18 cellular contexts compared by ENCODE assay signal in genomic region chr20:61271273-61272221, GRCh38. TPM values are rescaled to one million over a fixed set of nuclear protein-coding genes. Genes with fewer than 3 reads are reported as not detected.
DNase-seq lines count a peak whose midpoint lies in the region; ATAC-seq and TF ChIP-seq lines count a peak whose summit lies in the region.
"Had no signal": no experiment of that assay in that cellular context is flagged by ENCODE, and none has a peak within 500 bp of the region (broad histone marks: within the 10 kb centered on the region; RNA-seq: fewer than 3 reads in every experiment).

No MANE protein-coding gene starts in this region.

- H3K4me2 ChIP-seq in PC-3 (ENCODE audit: low read length): no peak overlapping the region
- H3K4me2 ChIP-seq in GM23248 (ENCODE audit: unreplicated experiment): no peak overlapping the region

- in situ Hi-C loops in GM23248 (cut with MboI): no loop called here

- H3K27me3 Mint-ChIP-seq in nephron progenitor cell (ENCODE audit: low read depth, poor library complexity): peaks cover 7% of the 10 kb centered on the region

- no peaks in the 10 kb centered on the region for H3K9me3 ChIP-seq in PC-3 (ENCODE audit: low read length)
- no peaks in the 10 kb centered on the region for H3K9me3 ChIP-seq in GM23248 (ENCODE audit: low read depth)
- H3K9me3 ChIP-seq: esophagus muscularis mucosa, mucosa of descending colon, psoas muscle, vagina had no signal

- POLR2A ChIA-PET in PC-3 (lab: Charles Lee; ENCODE audit: unreplicated experiment): no interaction called here

- TF ChIP-seq CTCF in choroid plexus epithelial cell (conservative IDR thresholded peaks at IDR 0.05; ENCODE audit: low read depth, low read length) (no peak), nephron progenitor cell (IDR thresholded peaks at IDR 0.05) (no peak), PC-3 (conservative IDR thresholded peaks at IDR 0.05; ENCODE audit: low read depth, low read length) (no peak)

- H3K36me3 ChIP-seq in PC-3 (ENCODE audit: low read depth, low read length) (no peaks in the 10 kb centered on the region), GM23248 (ENCODE audit: low read depth) (no peaks in the 10 kb centered on the region)
- H3K36me3 ChIP-seq: esophagus muscularis mucosa, vagina had no signal

- ATAC-seq in PC-3: no peak
- ATAC-seq: mucosa of descending colon, psoas muscle had no signal

- H2AFZ ChIP-seq in PC-3 (ENCODE audit: low read length) (no peak overlapping the region), GM23248 (no peak overlapping the region)

- no peaks in the 10 kb centered on the region for H3F3A ChIP-seq in PC-3 (ENCODE audit: low read length, unreplicated experiment)
- no peaks in the 10 kb centered on the region for H3F3A ChIP-seq in GM23248 (ENCODE audit: insufficient read depth)

- H3K9ac ChIP-seq in PC-3 (ENCODE audit: low read length) (no peak overlapping the region), GM23248 (no peak overlapping the region)

- peak; percentile 80 for DNase-seq in Ammon's horn (ENCODE audit: low spot score)
- peak; percentile 65 for DNase-seq in NCI-H1105 treated with DMSO at 0.1 percent for 48 hours (lab: John Stamatoyannopoulos, UW)
- peak; percentile 24 for DNase-seq in choroid plexus epithelial cell (ENCODE audit: low read depth)
- no peak for DNase-seq in nephron progenitor cell
- DNase-seq in NCI-H1436 (lab: John Stamatoyannopoulos, UW): no peak
- DNase-seq in PC-3: no peak
- no peak for DNase-seq in GM23248
- no peak for DNase-seq in NCI-H2081 treated with DMSO at 0.1 percent for 48 hours (lab: John Stamatoyannopoulos, UW)
- DNase-seq: activated naive CD4-positive, alpha-beta T cell treated with anti-CD3 and anti-CD28 coated beads, Interleukin-2, amount 50 U/mL, for 16 hours; AML-193; cerebellar nuclear complex; DMS53; mucosa of descending colon; NCI-H2029 treated with DMSO at 0.1 percent for 48 hours had no signal

- H4K20me1 ChIP-seq in PC-3 (ENCODE audit: low read length) (no peaks in the 10 kb centered on the region), GM23248 (ENCODE audit: insufficient read depth) (no peaks in the 10 kb centered on the region)

- no TSS peak for BruUV-seq in PC-3 (replicated peaks; lab: Mats Ljungman, UMichigan)

- WGBS in GM23248 (ENCODE audit: low coverage in 1 of 2, low lambda C conversion rate in 2 of 2, missing lambda C conversion rate in 2 of 2), 2 experiments: 50 to 55% methylated on average over 27 to 30 of the region's 30 CpGs

- CTCF ChIA-PET in PC-3 (lab: Charles Lee): no interaction called here

- H3K79me2 ChIP-seq in PC-3 (ENCODE audit: low read length): no peaks in the 10 kb centered on the region
- no peaks in the 10 kb centered on the region for H3K79me2 ChIP-seq in GM23248 (ENCODE audit: insufficient read depth)

- H3K4me3 ChIP-seq in choroid plexus epithelial cell (ENCODE audit: low read depth, low read length): no peak overlapping the region
- no peak overlapping the region for H3K4me3 ChIP-seq in PC-3 (ENCODE audit: low read length)
- H3K4me3 ChIP-seq in GM23248: no peak overlapping the region
- H3K4me3 ChIP-seq: esophagus muscularis mucosa, mucosa of descending colon, psoas muscle, vagina had no signal

- H3K36me3 Mint-ChIP-seq in nephron progenitor cell (ENCODE audit: low read depth): no peaks in the 10 kb centered on the region

- H3K4me3 Mint-ChIP-seq in nephron progenitor cell: no peak overlapping the region

- peaks cover 35% of the 10 kb centered on the region for H3K4me1 Mint-ChIP-seq in nephron progenitor cell

- peaks cover 11% of the 10 kb centered on the region for H3K9me3 Mint-ChIP-seq in nephron progenitor cell

- H3K4me1 ChIP-seq in PC-3 (ENCODE audit: insufficient read depth, low read length): no peaks in the 10 kb centered on the region
- no peaks in the 10 kb centered on the region for H3K4me1 ChIP-seq in GM23248 (ENCODE audit: insufficient read depth)
- H3K4me1 ChIP-seq: psoas muscle, vagina had no signal

- intact Hi-C loops in PC-3 (cut with micrococcal nuclease): no loop called here

- H3K27ac Mint-ChIP-seq in nephron progenitor cell: peak overlapping the region; percentile 83

- H3K27ac ChIP-seq in PC-3 (ENCODE audit: low read length) (no peak overlapping the region), GM23248 (no peak overlapping the region)
- H3K27ac ChIP-seq: esophagus muscularis mucosa, psoas muscle, vagina, VCaP had no signal

- peaks cover 11% of the 10 kb centered on the region; the same call in 1 of the 2 replicates for H3K27me3 ChIP-seq in PC-3 (ENCODE audit: low read length)
- H3K27me3 ChIP-seq in GM23248 (replicated peaks; ENCODE audit: insufficient read depth): no peaks in the 10 kb centered on the region
- H3K27me3 ChIP-seq: vagina had no signal

- no peaks in the 10 kb centered on the region for H3K9me2 ChIP-seq in PC-3 (replicated peaks; ENCODE audit: low read length)
- no peaks in the 10 kb centered on the region for H3K9me2 ChIP-seq in GM23248 (ENCODE audit: insufficient read depth)

RNA-seq across cellular contexts. Expression of gene CDH4, which starts 19.5 kb away (rescaled TPM):
- total RNA-seq in PC-3 (2014; rRNA removed): not detected in 2 replicates
- total RNA-seq in GM23248 (2014; rRNA removed; shearing (Covaris generic)): 3.9 and 4.4 TPM in 2 replicates
- 1.1 and 1.2 TPM in 2 replicates for polyA plus RNA-seq in GM23248 (2016; fragmentation: Nextera tagmentation; extraction: Ambion mirVana)

Comparison
In these comparisons a context has a peak if more than half of its experiments do, and no peak if none do; other contexts are left out.
1. DNase-seq: peak in Ammon's horn (single experiment), NCI-H1105 treated with DMSO at 0.1 percent for 48 hours (single experiment) and choroid plexus epithelial cell (single experiment); none in nephron progenitor cell (single experiment), NCI-H1436 (single experiment), PC-3 (single experiment), GM23248 (single experiment) and NCI-H2081 treated with DMSO at 0.1 percent for 48 hours (single experiment).